1 cellular context compared by ENCODE assay signal in genomic region chr6:3409699-3410384, GRCh38.
TF ChIP-seq lines count a peak whose summit lies in the region.

No MANE protein-coding gene starts in this region.

TF ChIP-seq in IMR-90, 13 proteins besides CTCF, POLR2A, EP300 and RAD21 (continued from another document):
- TF ChIP-seq MAZ (IDR thresholded peaks at IDR 0.05; ENCODE audit: borderline replicate concordance, low read depth, low read length) (no peak), USF2 (IDR thresholded peaks at IDR 0.05; ENCODE audit: low read depth, low read length) (no peak), CEBPB (IDR thresholded peaks at IDR 0.05; ENCODE audit: low read depth, low read length) (peak; percentile 82), ELK1 (IDR thresholded peaks at IDR 0.05; ENCODE audit: borderline replicate concordance, low read depth, low read length) (no peak), NFE2L2 (IDR thresholded peaks at IDR 0.05; ENCODE audit: low read depth, low read length) (no peak)
